Comparison of ENCODE assay signal across 18 cellular contexts in the genomic region with DNA sequence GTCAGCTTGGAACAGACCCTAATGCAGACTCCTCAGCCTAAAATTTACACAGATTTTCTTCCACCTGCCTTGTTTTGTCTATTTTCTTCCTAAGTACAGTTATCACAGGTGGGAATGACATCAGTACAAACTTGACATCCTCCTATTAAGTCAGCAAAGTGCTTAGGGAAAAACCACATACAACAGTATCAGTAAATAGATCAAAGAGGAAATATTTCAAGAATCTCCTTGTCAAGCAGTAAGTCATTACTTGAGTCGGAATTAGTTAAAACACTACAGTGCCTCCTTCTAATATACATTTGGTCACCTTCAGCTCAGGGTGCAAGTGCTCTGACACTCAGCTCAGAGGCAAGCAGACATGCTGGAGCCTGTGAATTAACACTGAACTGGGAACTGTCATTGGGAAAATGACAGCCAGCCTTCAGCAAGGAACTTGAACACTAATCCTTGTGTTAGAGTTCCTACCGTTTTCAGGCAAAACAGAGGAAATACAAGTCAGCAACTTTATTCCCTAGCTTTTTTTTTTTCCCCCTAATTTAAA.
DNase-seq lines count a peak whose midpoint lies in the region; ATAC-seq, FAIRE-seq and TF ChIP-seq lines count a peak whose summit lies in the region.
"Had no signal": no experiment of that assay in that cellular context is flagged by ENCODE, and none has a peak within 500 bp of the region (broad histone marks: within the 10 kb centered on the region; RNA-seq: fewer than 3 reads in every experiment).

No MANE protein-coding gene starts in this region.

- H3K79me2 ChIP-seq in trophoblast cell (ENCODE audit: control insufficient read depth, insufficient read depth, low read length, poor library complexity) = no peaks in the 10 kb centered on the region

- no peaks in the 10 kb centered on the region for H3K9me3 ChIP-seq in trophoblast cell (ENCODE audit: insufficient read depth, low read depth, low read length)
- no peaks in the 10 kb centered on the region for H3K9me3 ChIP-seq in kidney (ENCODE audit: control insufficient read depth in 1 of 2, low read length in 2 of 2)
- H3K9me3 ChIP-seq: A549, BE2C had no signal

- H3K4ac ChIP-seq in trophoblast cell (ENCODE audit: low read depth, low read length) = no peak overlapping the region

- no peak overlapping the region for H2BK120ac ChIP-seq in trophoblast cell (ENCODE audit: insufficient read depth, low read length, poor library complexity)

- no peak for FAIRE-seq in kidney (lab: Jason Lieb, UNC)
- FAIRE-seq: A549, GM12878 had no signal

- no peak overlapping the region for H3K23ac ChIP-seq in trophoblast cell (ENCODE audit: low read length)

- H3K27me3 ChIP-seq in foreskin keratinocyte = peaks cover 3% of the 10 kb centered on the region
- no peaks in the 10 kb centered on the region for H3K27me3 ChIP-seq in trophoblast cell (ENCODE audit: insufficient read depth, low read length)
- H3K27me3 ChIP-seq: BE2C had no signal

- no peak overlapping the region for H4K12ac ChIP-seq in trophoblast cell (ENCODE audit: low read depth, low read length)

- H3K14ac ChIP-seq in trophoblast cell (ENCODE audit: low read length) = no peak overlapping the region

- H3K4me1 ChIP-seq in foreskin keratinocyte = no peaks in the 10 kb centered on the region
- H3K4me1 ChIP-seq in trophoblast cell (ENCODE audit: control insufficient read depth in 1 of 2, insufficient read depth in 2 of 2, low read length in 2 of 2) = peaks cover 0 to 7% of the 10 kb centered on the region in 2 experiments
- H3K4me1 ChIP-seq in kidney (ENCODE audit: control insufficient read depth in 1 of 2, insufficient read depth in 1 of 2, low read depth in 1 of 2, low read length in 2 of 2) = no peaks in the 10 kb centered on the region
- H3K4me1 ChIP-seq: A549, BE2C had no signal

- no peak overlapping the region for H2BK12ac ChIP-seq in trophoblast cell (ENCODE audit: low read length)

- H3K36me3 ChIP-seq in trophoblast cell (ENCODE audit: control insufficient read depth in 1 of 2, insufficient read depth in 2 of 2, low read length in 2 of 2) (no peaks in the 10 kb centered on the region), kidney (ENCODE audit: control insufficient read depth in 1 of 2, insufficient read depth in 2 of 2, low read length in 2 of 2) (no peaks in the 10 kb centered on the region)
- H3K36me3 ChIP-seq: BE2C had no signal

- no peak overlapping the region for H2AK5ac ChIP-seq in trophoblast cell (ENCODE audit: low read length)

- TF ChIP-seq CTCF in foreskin keratinocyte (conservative IDR thresholded peaks at IDR 0.05) (no peak), kidney (IDR thresholded peaks at IDR 0.05; ENCODE audit: borderline replicate concordance, extremely low read depth, insufficient read depth) (no peak)

- ATAC-seq in SK-N-SH treated with all-trans-retinoic acid at 6 μM for 48 hours = peak; percentile 44; the same call in 2 of the 3 replicates
- peak; percentile 21 for ATAC-seq in foreskin keratinocyte
- ATAC-seq: A549, GM12878, Panc1 had no signal

- H3K27ac ChIP-seq in foreskin keratinocyte (no peak overlapping the region), trophoblast cell (ENCODE audit: low read depth, low read length) (peak overlapping the region; percentile 26), kidney (ENCODE audit: low read depth in 2 of 2, low read length in 2 of 2) (no peak overlapping the region)
- H3K27ac ChIP-seq: A549 had no signal

- H3K4me3 ChIP-seq in trophoblast cell (ENCODE audit: low read depth, low read length) (no peak overlapping the region), kidney (ENCODE audit: low read length in 2 of 2) (no peak overlapping the region)
- H3K4me3 ChIP-seq: A549, GM12878 had no signal

- H3K79me1 ChIP-seq in trophoblast cell (ENCODE audit: low read length) = peaks cover 5% of the 10 kb centered on the region

- H2AFZ ChIP-seq in trophoblast cell (ENCODE audit: insufficient read depth, low read length, poor library complexity) = no peak overlapping the region

- no CpG with 5 or more reads among the region's 2 CpGs for WGBS in trophoblast cell (ENCODE audit: extremely low coverage, insufficient coverage, insufficient read length)

- no peak overlapping the region for H2BK5ac ChIP-seq in trophoblast cell (ENCODE audit: low read depth, low read length, poor library complexity)

- intact Hi-C loops in kidney (cut with DNase I) = no loop called here

- no peak overlapping the region for H3K18ac ChIP-seq in trophoblast cell (ENCODE audit: low read length)

- no peak overlapping the region for H4K91ac ChIP-seq in trophoblast cell (ENCODE audit: low read depth, low read length)

- no peak overlapping the region for H3K4me2 ChIP-seq in trophoblast cell (ENCODE audit: low read length)
- H3K4me2 ChIP-seq: A549 had no signal

- DNase-seq in EH (ENCODE audit: low read depth) (peak; percentile 13), foreskin keratinocyte (peak in 1 of 2 donors; percentile 30), trophoblast cell (peak in 1 of 2 donors; percentile 37), kidney (no peak), HCEC 1CT (no peak), retina (no peak)
- DNase-seq: BE2C, H7, HFFc6, KBM-7, NCI-H1092, NCI-H1436, NCI-H1930, NCI-H510A had no signal

- no peak overlapping the region for H4K8ac ChIP-seq in trophoblast cell (ENCODE audit: low read depth, low read length)

- H3K9ac ChIP-seq in trophoblast cell (ENCODE audit: low read length) (no peak overlapping the region), kidney (ENCODE audit: low read length in 2 of 2) (no peak overlapping the region)

TF ChIP-seq in SK-N-SH treated with all-trans-retinoic acid at 6 μM for 48 hours, 23 proteins besides CTCF, POLR2A, EP300 and RAD21:
- TF ChIP-seq RARB (CRISPR knock-in tag; IDR thresholded peaks at IDR 0.05) = no peak
- TF ChIP-seq CSDC2 (CRISPR knock-in tag; IDR thresholded peaks at IDR 0.05) = no peak
